In genomic region chr15:64754663-64755426, GRCh38 we compare ENCODE assay signal across 15 cellular contexts. TPM values are rescaled to one million over a fixed set of nuclear protein-coding genes. Genes with fewer than 3 reads are reported as not detected.
DNase-seq lines count a peak whose midpoint lies in the region; ATAC-seq and TF ChIP-seq lines count a peak whose summit lies in the region.
"Had no signal": no experiment of that assay in that cellular context is flagged by ENCODE, and none has a peak within 500 bp of the region (broad histone marks: within the 10 kb centered on the region; RNA-seq: fewer than 3 reads in every experiment).

No MANE protein-coding gene starts in this region.

- CTCF ChIA-PET in CD4-positive, alpha-beta T cell (lab: Charles Lee): no interaction called here

- DNase-seq in esophagus squamous epithelium (lab: John Stamatoyannopoulos, UW): no peak
- no peak for DNase-seq in upper lobe of right lung
- DNase-seq in psoas muscle: no peak
- no peak for DNase-seq in activated naive CD4-positive, alpha-beta T cell treated with anti-CD3 and anti-CD28 coated beads, Interleukin-2, amount 50 U/mL, for 72 hours (ENCODE audit: low spot score in 2 of 2)
- no peak for DNase-seq in CD4-positive, alpha-beta T cell
- DNase-seq: activated CD4-positive, alpha-beta T cell treated with anti-CD3 and anti-CD28 coated beads for 48 hours; activated naive CD4-positive, alpha-beta T cell treated with anti-CD3 and anti-CD28 coated beads, Interleukin-2, amount 10 ng/mL, durations not matched to agents 7 days and 5 days; DMS53; dorsolateral prefrontal cortex; head of caudate nucleus; mesenchymal stem cell; NCI-H524 treated with DMSO at 0.1 percent for 48 hours had no signal

- H3K27me3 ChIP-seq in esophagus squamous epithelium: no peaks in the 10 kb centered on the region
- no peaks in the 10 kb centered on the region for H3K27me3 ChIP-seq in upper lobe of right lung
- H3K27me3 ChIP-seq in psoas muscle (ENCODE audit: insufficient read depth in 3 of 3, low read length in 2 of 3): no peaks in the 10 kb centered on the region
- no peaks in the 10 kb centered on the region for H3K27me3 ChIP-seq in CD4-positive, alpha-beta T cell (ENCODE audit: control insufficient read depth, insufficient read depth, low read length)
- H3K27me3 ChIP-seq: dorsolateral prefrontal cortex had no signal

- no peak for TF ChIP-seq CTCF in esophagus squamous epithelium (IDR thresholded peaks at IDR 0.05)
- no peak for TF ChIP-seq CTCF in upper lobe of right lung (IDR thresholded peaks at IDR 0.05)
- no peak for TF ChIP-seq CTCF in psoas muscle (IDR thresholded peaks at IDR 0.05)
- no peak for TF ChIP-seq CTCF in CD4-positive, alpha-beta T cell (IDR thresholded peaks at IDR 0.05)

- H3K4me3 ChIP-seq in esophagus squamous epithelium (no peak overlapping the region), upper lobe of right lung (no peak overlapping the region), psoas muscle (no peak overlapping the region)
- H3K4me3 ChIP-seq: dorsolateral prefrontal cortex, skin epidermis had no signal

- H3K36me3 Mint-ChIP-seq in activated naive CD4-positive, alpha-beta T cell treated with anti-CD3 and anti-CD28 coated beads, Interleukin-2, amount 50 U/mL, for 72 hours: no peaks in the 10 kb centered on the region
- no peaks in the 10 kb centered on the region for H3K36me3 Mint-ChIP-seq in CD4-positive, alpha-beta T cell (ENCODE audit: low read depth)
- H3K36me3 Mint-ChIP-seq: activated naive CD4-positive, alpha-beta T cell treated with anti-CD3 and anti-CD28 coated beads, Interleukin-2, amount 10 ng/mL, durations not matched to agents 7 days and 5 days had no signal

- peak; percentile 69 for ATAC-seq in GM19372 (IDR thresholded peaks at IDR 0.05; ENCODE audit: low read depth, unreplicated experiment)
- ATAC-seq in HG03108 (IDR thresholded peaks at IDR 0.05; ENCODE audit: unreplicated experiment): peak; percentile 65
- ATAC-seq in upper lobe of right lung: peak; percentile 21
- ATAC-seq in psoas muscle: no peak
- no peak for ATAC-seq in activated naive CD4-positive, alpha-beta T cell treated with anti-CD3 and anti-CD28 coated beads, Interleukin-2, amount 50 U/mL, for 72 hours
- ATAC-seq in CD4-positive, alpha-beta T cell (ENCODE audit: poor library complexity): no peak

- H3K4me1 Mint-ChIP-seq in CD4-positive, alpha-beta T cell (ENCODE audit: low read depth): no peaks in the 10 kb centered on the region
- H3K4me1 Mint-ChIP-seq: activated naive CD4-positive, alpha-beta T cell treated with anti-CD3 and anti-CD28 coated beads, Interleukin-2, amount 10 ng/mL, durations not matched to agents 7 days and 5 days had no signal

- POLR2A ChIA-PET in CD4-positive, alpha-beta T cell (lab: Charles Lee): no interaction called here

- no peaks in the 10 kb centered on the region for H3K9me3 ChIP-seq in esophagus squamous epithelium
- no peaks in the 10 kb centered on the region for H3K9me3 ChIP-seq in upper lobe of right lung
- no peaks in the 10 kb centered on the region for H3K9me3 ChIP-seq in psoas muscle
- no peaks in the 10 kb centered on the region for H3K9me3 ChIP-seq in CD4-positive, alpha-beta T cell (ENCODE audit: control insufficient read depth, low read length)

- WGBS in esophagus squamous epithelium, 2 donors: 59 to 69% methylated on average over 8 of the region's 14 CpGs
- WGBS in psoas muscle, 3 donors: 73 to 76% (median 74%) methylated on average over 14 of the region's 14 CpGs

- H3K27me3 Mint-ChIP-seq in CD4-positive, alpha-beta T cell: no peaks in the 10 kb centered on the region

- H3K27ac ChIP-seq in esophagus squamous epithelium: peak overlapping the region in 3 of 4 donors; percentile 48 to 78 (median 50)
- no peak overlapping the region for H3K27ac ChIP-seq in upper lobe of right lung
- H3K27ac ChIP-seq in psoas muscle: no peak overlapping the region
- no peak overlapping the region for H3K27ac ChIP-seq in CD4-positive, alpha-beta T cell (ENCODE audit: low read depth, low read length)
- H3K27ac ChIP-seq: skin epidermis had no signal

- H3K27ac Mint-ChIP-seq in activated naive CD4-positive, alpha-beta T cell treated with anti-CD3 and anti-CD28 coated beads, Interleukin-2, amount 50 U/mL, for 72 hours: no peak overlapping the region
- no peak overlapping the region for H3K27ac Mint-ChIP-seq in CD4-positive, alpha-beta T cell
- H3K27ac Mint-ChIP-seq: activated naive CD4-positive, alpha-beta T cell treated with anti-CD3 and anti-CD28 coated beads, Interleukin-2, amount 10 ng/mL, durations not matched to agents 7 days and 5 days had no signal

- intact Hi-C loops in esophagus squamous epithelium (cut with DNase I): no loop called here
- intact Hi-C loops in upper lobe of right lung (cut with DNase I): no loop called here
- intact Hi-C loops in psoas muscle (cut with DNase I): no loop called here
- intact Hi-C loops in CD4-positive, alpha-beta T cell (cut with DNase I, micrococcal nuclease): no loop called here

- H3K9me3 Mint-ChIP-seq in activated naive CD4-positive, alpha-beta T cell treated with anti-CD3 and anti-CD28 coated beads, Interleukin-2, amount 50 U/mL, for 72 hours: no peaks in the 10 kb centered on the region
- no peaks in the 10 kb centered on the region for H3K9me3 Mint-ChIP-seq in CD4-positive, alpha-beta T cell
- H3K9me3 Mint-ChIP-seq: activated naive CD4-positive, alpha-beta T cell treated with anti-CD3 and anti-CD28 coated beads, Interleukin-2, amount 10 ng/mL, durations not matched to agents 7 days and 5 days had no signal

- no peaks in the 10 kb centered on the region for H3K36me3 ChIP-seq in esophagus squamous epithelium
- no peaks in the 10 kb centered on the region for H3K36me3 ChIP-seq in upper lobe of right lung
- no peaks in the 10 kb centered on the region for H3K36me3 ChIP-seq in psoas muscle (ENCODE audit: insufficient read depth in 1 of 2, low read depth in 1 of 2)

- no peak for TF ChIP-seq POLR2A in esophagus squamous epithelium (IDR thresholded peaks at IDR 0.05)

- H3K4me1 ChIP-seq in esophagus squamous epithelium (no peaks in the 10 kb centered on the region), upper lobe of right lung (no peaks in the 10 kb centered on the region), psoas muscle (peaks cover 3% of the 10 kb centered on the region)

- H3K4me3 Mint-ChIP-seq in CD4-positive, alpha-beta T cell: no peak overlapping the region
- H3K4me3 Mint-ChIP-seq: activated naive CD4-positive, alpha-beta T cell treated with anti-CD3 and anti-CD28 coated beads, Interleukin-2, amount 10 ng/mL, durations not matched to agents 7 days and 5 days had no signal

RNA-seq across cellular contexts. Expression of gene RBPMS2, which starts 20.5 kb away (rescaled TPM):
- total RNA-seq in esophagus squamous epithelium (1 to 10 TPM in 2 of 4 donors, under 1 TPM in 1, not detected in 1; 0.75 to 5.0 (median 1.3) TPM), upper lobe of right lung (4.5 TPM), psoas muscle (1 to 10 TPM; 1.9 to 3.6 (median 2.3) TPM)
- 1 to 10 TPM; 1.6 to 2.0 (median 2.0) TPM for polyA plus RNA-seq in psoas muscle
- total RNA-seq in activated naive CD4-positive, alpha-beta T cell treated with anti-CD3 and anti-CD28 coated beads, Interleukin-2, amount 50 U/mL, for 72 hours: not detected
- not detected for total RNA-seq in CD4-positive, alpha-beta T cell

Comparison
In these comparisons a context has a peak if more than half of its experiments do, and no peak if none do; other contexts are left out.
1. ATAC-seq: peak in GM19372 (single experiment), HG03108 (single experiment) and upper lobe of right lung (single experiment); none in psoas muscle (0 of 4), activated naive CD4-positive, alpha-beta T cell treated with anti-CD3 and anti-CD28 coated beads, Interleukin-2, amount 50 U/mL, for 72 hours (0 of 2) and CD4-positive, alpha-beta T cell (single experiment).
2. H3K27ac ChIP-seq: peak in esophagus squamous epithelium (3 of 4); none in upper lobe of right lung (single experiment), psoas muscle (single experiment) and CD4-positive, alpha-beta T cell (single experiment).